Comparison of ENCODE assay signal across 30 cellular contexts in genomic region chr1:243705585-243705984, GRCh38.
A peak's percentile ranks its signal among the peaks of the same experiment; 100 is the strongest.
DNase-seq lines count a peak whose midpoint lies in the region; ATAC-seq and TF ChIP-seq lines count a peak whose summit lies in the region.
"Had no signal": no experiment of that assay in that cellular context is flagged by ENCODE, and none has a peak within 500 bp of the region (broad histone marks: within the 10 kb centered on the region; RNA-seq: fewer than 3 reads in every experiment).

No MANE protein-coding gene starts in this region.

- DNase-seq in NCI-H1092 (lab: John Stamatoyannopoulos, UW) (peak; percentile 39), NCI-H1930 (lab: John Stamatoyannopoulos, UW) (peak; percentile 56 to 60), NCI-H345 treated with DMSO at 0.1 percent for 48 hours (lab: John Stamatoyannopoulos, UW; ENCODE audit: unreplicated experiment) (peak; percentile 59), mucosa of descending colon (no peak), dorsolateral prefrontal cortex (no peak)
- no peak for DNase-seq in activated T-cell treated with anti-CD3 and anti-CD28 coated beads, Interleukin-2, amount 50 U/mL, for 4 hours
- no peak for DNase-seq in stimulated activated naive CD4-positive, alpha-beta T cell treated with Interleukin-2 at 50 U/mL for 16 hours (lab: John Stamatoyannopoulos, UW)
- DNase-seq: activated CD4-positive, CD25-positive, alpha-beta regulatory T cell; activated gamma-delta T cell treated with Interleukin-2 at 50 U/mL for 16 hours; activated naive CD8-positive, alpha-beta T cell treated with anti-CD3 and anti-CD28 coated beads, Interleukin-2, amount 10 ng/mL, durations not matched to agents 7 days and 5 days; activated T-cell treated with anti-CD3 and anti-CD28 coated beads, Interleukin-2, amount 50 U/mL, for 48 hours; colonic mucosa; effector memory CD4-positive, alpha-beta T cell; EL; left lung; mesenchymal stem cell; NCI-H1105; NCI-H446; PC-3; SK-N-SH; stimulated activated naive B cell treated with anti-CD40 and anti-IgM and Interleukin-4, amounts not matched to agents 10 μg/mL and 1 μg/mL and 100 μg/mL, for 72 hours had no signal

- intact Hi-C loops in mucosa of descending colon (cut with DNase I, micrococcal nuclease), result no loop called here
- intact Hi-C loops in dorsolateral prefrontal cortex (cut with DNase I), result loop anchor here in 1 of 2 donors (5.0 kb wide), 1 partner anchor 228 kb away; no protein-coding TSS in a partner anchor

- TF ChIP-seq CTCF in brain (conservative IDR thresholded peaks at IDR 0.05), result no peak
- TF ChIP-seq CTCF in mucosa of descending colon (IDR thresholded peaks at IDR 0.05), result no peak
- no peak for TF ChIP-seq CTCF in dorsolateral prefrontal cortex (IDR thresholded peaks at IDR 0.05 in 54 of 56, conservative IDR thresholded peaks at IDR 0.05 in 2 of 56; ENCODE audit: low read depth in 1 of 56, partially characterized antibody in 56 of 56)

- H3K4me1 Mint-ChIP-seq in brain, result peaks cover 55% of the 10 kb centered on the region
- H3K4me1 Mint-ChIP-seq in activated T-cell treated with anti-CD3 and anti-CD28 coated beads, Interleukin-2, amount 50 U/mL, for 4 hours (ENCODE audit: low read depth), result peaks cover 4% of the 10 kb centered on the region

- H3K9me3 Mint-ChIP-seq in brain, result peaks cover 0 to 8% (median 0%) of the 10 kb centered on the region in 5 experiments
- H3K9me3 Mint-ChIP-seq in activated T-cell treated with anti-CD3 and anti-CD28 coated beads, Interleukin-2, amount 50 U/mL, for 4 hours, result no peaks in the 10 kb centered on the region
- H3K9me3 Mint-ChIP-seq: activated naive CD8-positive, alpha-beta T cell treated with anti-CD3 and anti-CD28 coated beads, Interleukin-2, amount 10 ng/mL, durations not matched to agents 7 days and 5 days; neural progenitor cell; stimulated activated naive B cell treated with anti-CD40 and anti-IgM and Interleukin-4, amounts not matched to agents 10 μg/mL and 1 μg/mL and 100 μg/mL, for 72 hours; T-helper 1 cell treated with Interleukin-12 subunit alpha and Interleukin-12 subunit beta and Interleukin-4 antibody, amounts not matched to agents 30 μg/mL and 1 μg/mL, for 36 hours had no signal

- H3K4me3 ChIP-seq in mucosa of descending colon (no peak overlapping the region), dorsolateral prefrontal cortex (no peak overlapping the region)
- H3K4me3 ChIP-seq: ascending aorta, cardiac muscle cell, colonic mucosa, GM12878, left lung, neural progenitor cell, skin epidermis had no signal

- no peaks in the 10 kb centered on the region for H3K36me3 ChIP-seq in mucosa of descending colon (ENCODE audit: low read depth)
- H3K36me3 ChIP-seq: ascending aorta, cardiac muscle cell, colonic mucosa, left lung, neural progenitor cell had no signal

- peak overlapping the region in 5 of 59 donors; percentile 20 to 50 (median 49) for H3K27ac ChIP-seq in dorsolateral prefrontal cortex
- H3K27ac ChIP-seq: ascending aorta, C4-2B, cardiac muscle cell, colonic mucosa, left lung, parathyroid adenoma, skin epidermis had no signal

- no peaks in the 10 kb centered on the region for H3K27me3 Mint-ChIP-seq in brain
- no peaks in the 10 kb centered on the region for H3K27me3 Mint-ChIP-seq in activated T-cell treated with anti-CD3 and anti-CD28 coated beads, Interleukin-2, amount 50 U/mL, for 4 hours (ENCODE audit: low read depth)
- H3K27me3 Mint-ChIP-seq: activated naive CD8-positive, alpha-beta T cell treated with anti-CD3 and anti-CD28 coated beads, Interleukin-2, amount 10 ng/mL, durations not matched to agents 7 days and 5 days; stimulated activated naive B cell treated with anti-CD40 and anti-IgM and Interleukin-4, amounts not matched to agents 10 μg/mL and 1 μg/mL and 100 μg/mL, for 72 hours had no signal

- peak overlapping the region in 1 of 5 experiments; percentile 29 for H3K4me3 Mint-ChIP-seq in brain
- no peak overlapping the region for H3K4me3 Mint-ChIP-seq in activated T-cell treated with anti-CD3 and anti-CD28 coated beads, Interleukin-2, amount 50 U/mL, for 4 hours
- H3K4me3 Mint-ChIP-seq: activated naive CD8-positive, alpha-beta T cell treated with anti-CD3 and anti-CD28 coated beads, Interleukin-2, amount 10 ng/mL, durations not matched to agents 7 days and 5 days; neural progenitor cell; stimulated activated naive B cell treated with anti-CD40 and anti-IgM and Interleukin-4, amounts not matched to agents 10 μg/mL and 1 μg/mL and 100 μg/mL, for 72 hours; T-helper 1 cell treated with Interleukin-12 subunit alpha and Interleukin-12 subunit beta and Interleukin-4 antibody, amounts not matched to agents 30 μg/mL and 1 μg/mL, for 36 hours had no signal

- no peaks in the 10 kb centered on the region for H3K4me1 ChIP-seq in mucosa of descending colon (ENCODE audit: low read depth)
- H3K4me1 ChIP-seq: colonic mucosa, neural progenitor cell, parathyroid adenoma had no signal

- H3K36me3 Mint-ChIP-seq in brain, result peaks cover 20% of the 10 kb centered on the region
- no peaks in the 10 kb centered on the region for H3K36me3 Mint-ChIP-seq in activated T-cell treated with anti-CD3 and anti-CD28 coated beads, Interleukin-2, amount 50 U/mL, for 4 hours (ENCODE audit: insufficient read depth)
- H3K36me3 Mint-ChIP-seq: activated naive CD8-positive, alpha-beta T cell treated with anti-CD3 and anti-CD28 coated beads, Interleukin-2, amount 10 ng/mL, durations not matched to agents 7 days and 5 days; stimulated activated naive B cell treated with anti-CD40 and anti-IgM and Interleukin-4, amounts not matched to agents 10 μg/mL and 1 μg/mL and 100 μg/mL, for 72 hours had no signal

- ATAC-seq in activated T-cell treated with anti-CD3 and anti-CD28 coated beads, Interleukin-2, amount 50 U/mL, for 4 hours, result no peak
- no peak for ATAC-seq in mucosa of descending colon
- ATAC-seq: GM12878; left lung; PC-3; stimulated activated naive B cell treated with anti-CD40 and anti-IgM and Interleukin-4, amounts not matched to agents 10 μg/mL and 1 μg/mL and 100 μg/mL, for 72 hours had no signal

- H3K9me3 ChIP-seq in mucosa of descending colon, result no peaks in the 10 kb centered on the region
- H3K9me3 ChIP-seq: ascending aorta, colonic mucosa, left lung, SK-N-SH had no signal

- peak overlapping the region in 3 of 5 experiments; percentile 63 to 80 (median 77) for H3K27ac Mint-ChIP-seq in brain
- H3K27ac Mint-ChIP-seq: activated naive CD8-positive, alpha-beta T cell treated with anti-CD3 and anti-CD28 coated beads, Interleukin-2, amount 10 ng/mL, durations not matched to agents 7 days and 5 days; neural progenitor cell; stimulated activated naive B cell treated with anti-CD40 and anti-IgM and Interleukin-4, amounts not matched to agents 10 μg/mL and 1 μg/mL and 100 μg/mL, for 72 hours; T-helper 1 cell treated with Interleukin-12 subunit alpha and Interleukin-12 subunit beta and Interleukin-4 antibody, amounts not matched to agents 30 μg/mL and 1 μg/mL, for 36 hours had no signal

- H3K27me3 ChIP-seq in dorsolateral prefrontal cortex, result no peaks in the 10 kb centered on the region
- H3K27me3 ChIP-seq: ascending aorta, cardiac muscle cell, colonic mucosa, left lung, neural progenitor cell had no signal

Comparison
In these comparisons a context has a peak if more than half of its experiments do, and no peak if none do; other contexts are left out.
1. DNase-seq: peak in NCI-H1092 (single experiment), NCI-H1930 (2 of 2) and NCI-H345 treated with DMSO at 0.1 percent for 48 hours (single experiment); none in activated T-cell treated with anti-CD3 and anti-CD28 coated beads, Interleukin-2, amount 50 U/mL, for 4 hours (single experiment), mucosa of descending colon (0 of 3), stimulated activated naive CD4-positive, alpha-beta T cell treated with Interleukin-2 at 50 U/mL for 16 hours (single experiment) and dorsolateral prefrontal cortex (0 of 10).